Comparison of ENCODE assay signal across 21 cellular contexts in genomic region chr13:50133277-50133953, GRCh38.
DNase-seq lines count a peak whose midpoint lies in the region; ATAC-seq and TF ChIP-seq lines count a peak whose summit lies in the region.
"Had no signal": no experiment of that assay in that cellular context is flagged by ENCODE, and none has a peak within 500 bp of the region (broad histone marks: within the 10 kb centered on the region; RNA-seq: fewer than 3 reads in every experiment).

No MANE protein-coding gene starts in this region.

- in situ Hi-C loops in HAP-1 (cut with MboI; ENCODE audit: low sequenced_read_pairs): no loop called here

- ATAC-seq in GM23338: peak; percentile 47
- ATAC-seq in WTC11: peak; percentile 41
- ATAC-seq in GM18907 (IDR thresholded peaks at IDR 0.05; ENCODE audit: unreplicated experiment): no peak
- ATAC-seq: pancreas had no signal

- no peak overlapping the region for H3K27ac Mint-ChIP-seq in GM23338
- H3K27ac Mint-ChIP-seq in WTC11: no peak overlapping the region
- H3K27ac Mint-ChIP-seq in progenitor cell of endocrine pancreas: no peak overlapping the region

- H3K9me3 ChIP-seq in HAP-1: no peaks in the 10 kb centered on the region
- H3K9me3 ChIP-seq: pancreas, sigmoid colon, SK-N-SH, vagina had no signal

- H3K9me2 ChIP-seq in GM23338 (ENCODE audit: insufficient read depth): no peaks in the 10 kb centered on the region
- H3K9me2 ChIP-seq: SK-N-SH had no signal

- H3K36me3 Mint-ChIP-seq in GM23338 (ENCODE audit: low read depth): no peaks in the 10 kb centered on the region
- H3K36me3 Mint-ChIP-seq in WTC11: no peaks in the 10 kb centered on the region
- no peaks in the 10 kb centered on the region for H3K36me3 Mint-ChIP-seq in progenitor cell of endocrine pancreas (ENCODE audit: insufficient read depth)
- H3K36me3 Mint-ChIP-seq: naive B cell had no signal

- H3K4me3 ChIP-seq in GM23338 (peak overlapping the region; percentile 56), HAP-1 (no peak overlapping the region)
- H3K4me3 ChIP-seq: pancreas, sigmoid colon, vagina had no signal

- peak overlapping the region; percentile 85 for H3K4me2 ChIP-seq in GM23338
- H3K4me2 ChIP-seq: SK-N-SH had no signal

- H3K36me3 ChIP-seq in GM23338 (ENCODE audit: insufficient read depth) (no peaks in the 10 kb centered on the region), HAP-1 (replicated peaks) (no peaks in the 10 kb centered on the region)
- H3K36me3 ChIP-seq: pancreas, sigmoid colon, vagina had no signal

- H3K4me1 Mint-ChIP-seq in GM23338 (peaks cover 48% of the 10 kb centered on the region), WTC11 (peaks cover 49% of the 10 kb centered on the region), progenitor cell of endocrine pancreas (ENCODE audit: low read depth) (peaks cover 14% of the 10 kb centered on the region)

- H3K9me3 Mint-ChIP-seq in GM23338 (peaks cover 2% of the 10 kb centered on the region; the same call in 1 of the 3 replicates), WTC11 (no peaks in the 10 kb centered on the region), progenitor cell of endocrine pancreas (ENCODE audit: low read depth) (no peaks in the 10 kb centered on the region)

- H3K27ac ChIP-seq in GM23338 (ENCODE audit: low read depth): no peak overlapping the region
- H3K27ac ChIP-seq: pancreas, sigmoid colon, vagina had no signal

- peaks cover 69% of the 10 kb centered on the region for H3K27me3 Mint-ChIP-seq in GM23338 (ENCODE audit: insufficient read depth, low read depth, poor library complexity)
- peaks cover 81% of the 10 kb centered on the region for H3K27me3 Mint-ChIP-seq in WTC11 (ENCODE audit: low read depth)
- peaks cover 95% of the 10 kb centered on the region for H3K27me3 Mint-ChIP-seq in progenitor cell of endocrine pancreas

- TF ChIP-seq CTCF in GM23338 (conservative IDR thresholded peaks at IDR 0.05; ENCODE audit: low read depth in 2 of 2): no peak
- TF ChIP-seq CTCF in WTC11 (IDR thresholded peaks at IDR 0.05): no peak
- no peak for TF ChIP-seq CTCF in progenitor cell of endocrine pancreas (IDR thresholded peaks at IDR 0.05; ENCODE audit: unreplicated experiment)

- peaks cover 29% of the 10 kb centered on the region for H3F3A ChIP-seq in GM23338 (replicated peaks; ENCODE audit: low read depth)

- H3K4me1 ChIP-seq in GM23338 (ENCODE audit: insufficient read depth) (peaks cover 41% of the 10 kb centered on the region), HAP-1 (no peaks in the 10 kb centered on the region; the same call in none of the 2 replicates)

- DNase-seq in GM23338 (ENCODE audit: low spot score) (peak; percentile 69), WTC11 (ENCODE audit: low spot score) (peak; percentile 59), islet precursor cell (peak; percentile 54), progenitor cell of endocrine pancreas (ENCODE audit: low spot score, unreplicated experiment) (no peak), HAP-1 (ENCODE audit: low spot score in 2 of 2) (no peak), DMS79 treated with DMSO at 0.1 percent for 48 hours (lab: John Stamatoyannopoulos, UW) (no peak)
- DNase-seq: activated naive CD4-positive, alpha-beta T cell; amygdala; dermis blood vessel endothelial cell; KG1; mammary epithelial cell; NCI-H1436 treated with DMSO at 0.1 percent for 48 hours; NCI-H526; RPMI8226; sigmoid colon; SK-N-SH; substantia nigra had no signal

- H3K4me3 Mint-ChIP-seq in GM23338: peak overlapping the region; percentile 79
- peak overlapping the region; percentile 63 for H3K4me3 Mint-ChIP-seq in WTC11
- peak overlapping the region; percentile 35 for H3K4me3 Mint-ChIP-seq in progenitor cell of endocrine pancreas (ENCODE audit: low read depth)

- H2AFZ ChIP-seq in GM23338: peak overlapping the region; percentile 86; the same call in 1 of the 2 replicates

- H4K20me1 ChIP-seq in GM23338 (replicated peaks; ENCODE audit: insufficient read depth): no peaks in the 10 kb centered on the region; the same call in 1 of the 2 replicates

- H3K27me3 ChIP-seq in GM23338 (ENCODE audit: insufficient read depth) (peaks cover 87% of the 10 kb centered on the region), HAP-1 (ENCODE audit: low read depth) (no peaks in the 10 kb centered on the region)

- POLR2A ChIA-PET in WTC11 (lab: Charles Lee): no interaction called here

- CTCF ChIA-PET in WTC11 (lab: Charles Lee): interaction anchor here (0.6 to 2.1 kb wide), 3 partner anchors 136 to 667 kb away, joined by 3 to 6 read pairs (median 4); no protein-coding TSS in a partner anchor

- H3K79me2 ChIP-seq in GM23338 (replicated peaks; ENCODE audit: insufficient read depth): no peaks in the 10 kb centered on the region

TF ChIP-seq in GM23338, 12 proteins besides CTCF, POLR2A, EP300 and RAD21 (continues in another document):
- TF ChIP-seq CREB1 (CRISPR knock-in tag; IDR thresholded peaks at IDR 0.05; ENCODE audit: low read depth) (no peak), ZNF331 (CRISPR knock-in tag; IDR thresholded peaks at IDR 0.05; ENCODE audit: low read depth) (no peak)

TF ChIP-seq in WTC11, 78 proteins besides CTCF, POLR2A, EP300 and RAD21:
- TF ChIP-seq, protein P1, sequence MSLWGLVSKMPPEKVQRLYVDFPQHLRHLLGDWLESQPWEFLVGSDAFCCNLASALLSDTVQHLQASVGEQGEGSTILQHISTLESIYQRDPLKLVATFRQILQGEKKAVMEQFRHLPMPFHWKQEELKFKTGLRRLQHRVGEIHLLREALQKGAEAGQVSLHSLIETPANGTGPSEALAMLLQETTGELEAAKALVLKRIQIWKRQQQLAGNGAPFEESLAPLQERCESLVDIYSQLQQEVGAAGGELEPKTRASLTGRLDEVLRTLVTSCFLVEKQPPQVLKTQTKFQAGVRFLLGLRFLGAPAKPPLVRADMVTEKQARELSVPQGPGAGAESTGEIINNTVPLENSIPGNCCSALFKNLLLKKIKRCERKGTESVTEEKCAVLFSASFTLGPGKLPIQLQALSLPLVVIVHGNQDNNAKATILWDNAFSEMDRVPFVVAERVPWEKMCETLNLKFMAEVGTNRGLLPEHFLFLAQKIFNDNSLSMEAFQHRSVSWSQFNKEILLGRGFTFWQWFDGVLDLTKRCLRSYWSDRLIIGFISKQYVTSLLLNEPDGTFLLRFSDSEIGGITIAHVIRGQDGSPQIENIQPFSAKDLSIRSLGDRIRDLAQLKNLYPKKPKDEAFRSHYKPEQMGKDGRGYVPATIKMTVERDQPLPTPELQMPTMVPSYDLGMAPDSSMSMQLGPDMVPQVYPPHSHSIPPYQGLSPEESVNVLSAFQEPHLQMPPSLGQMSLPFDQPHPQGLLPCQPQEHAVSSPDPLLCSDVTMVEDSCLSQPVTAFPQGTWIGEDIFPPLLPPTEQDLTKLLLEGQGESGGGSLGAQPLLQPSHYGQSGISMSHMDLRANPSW (CRISPR knock-in tag; conservative IDR thresholded peaks at IDR 0.05; ENCODE audit: low read depth): no peak
- TF ChIP-seq ZNF416 (CRISPR knock-in tag; IDR thresholded peaks at IDR 0.05) (no peak), MAX (CRISPR knock-in tag; IDR thresholded peaks at IDR 0.05) (peak; percentile 26; the same call in 1 of the 2 replicates), USF1 (CRISPR knock-in tag; IDR thresholded peaks at IDR 0.05) (no peak), NFE2L1 (CRISPR knock-in tag; IDR thresholded peaks at IDR 0.05) (no peak)
- TF ChIP-seq, protein P2, sequence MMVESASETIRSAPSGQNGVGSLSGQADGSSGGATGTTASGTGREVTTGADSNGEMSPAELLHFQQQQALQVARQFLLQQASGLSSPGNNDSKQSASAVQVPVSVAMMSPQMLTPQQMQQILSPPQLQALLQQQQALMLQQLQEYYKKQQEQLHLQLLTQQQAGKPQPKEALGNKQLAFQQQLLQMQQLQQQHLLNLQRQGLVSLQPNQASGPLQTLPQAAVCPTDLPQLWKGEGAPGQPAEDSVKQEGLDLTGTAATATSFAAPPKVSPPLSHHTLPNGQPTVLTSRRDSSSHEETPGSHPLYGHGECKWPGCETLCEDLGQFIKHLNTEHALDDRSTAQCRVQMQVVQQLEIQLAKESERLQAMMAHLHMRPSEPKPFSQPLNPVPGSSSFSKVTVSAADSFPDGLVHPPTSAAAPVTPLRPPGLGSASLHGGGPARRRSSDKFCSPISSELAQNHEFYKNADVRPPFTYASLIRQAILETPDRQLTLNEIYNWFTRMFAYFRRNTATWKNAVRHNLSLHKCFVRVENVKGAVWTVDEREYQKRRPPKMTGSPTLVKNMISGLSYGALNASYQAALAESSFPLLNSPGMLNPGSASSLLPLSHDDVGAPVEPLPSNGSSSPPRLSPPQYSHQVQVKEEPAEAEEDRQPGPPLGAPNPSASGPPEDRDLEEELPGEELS (CRISPR knock-in tag; IDR thresholded peaks at IDR 0.05): 0 out of 2 replicates have a peak, but pooled peaks have one; percentile 2

Comparison
In these comparisons a context has a peak if more than half of its experiments do, and no peak if none do; other contexts are left out.
1. DNase-seq: peak in GM23338 (single experiment), WTC11 (single experiment) and islet precursor cell (single experiment); none in progenitor cell of endocrine pancreas (single experiment), HAP-1 (0 of 2) and DMS79 treated with DMSO at 0.1 percent for 48 hours (single experiment).
2. Peak in every context shown above with its lines, with median percentiles within 50 percentile points of each other: H3K4me3 Mint-ChIP-seq.